In genomic region chr4:113445286-113445685, GRCh38 we compare ENCODE assay signal across 10 cellular contexts.
DNase-seq lines count a peak whose midpoint lies in the region; ATAC-seq, FAIRE-seq and TF ChIP-seq lines count a peak whose summit lies in the region.
"Had no signal": no experiment of that assay in that cellular context is flagged by ENCODE, and none has a peak within 500 bp of the region (broad histone marks: within the 10 kb centered on the region; RNA-seq: fewer than 3 reads in every experiment).

No MANE protein-coding gene starts in this region.

- DNase-seq in activated CD4-positive, alpha-beta T cell treated with anti-CD3 and anti-CD28 coated beads for 36 hours: no peak
- no peak for DNase-seq in activated CD4-positive, alpha-beta T cell treated with anti-CD3 and anti-CD28 coated beads, Interleukin-2, amount 50 U/mL, for 1 hour
- peak; percentile 97 for DNase-seq in astrocyte (ENCODE audit: low read depth)
- DNase-seq in hepatocyte (ENCODE audit: low spot score): peak; percentile 32
- DNase-seq in thoracic aorta (ENCODE audit: low spot score): peak; percentile 37
- DNase-seq in NCI-H82 treated with DMSO at 0.1 percent for 48 hours (lab: John Stamatoyannopoulos, UW; ENCODE audit: unreplicated experiment): no peak
- no peak for DNase-seq in NCI-H2171 (lab: John Stamatoyannopoulos, UW)
- DNase-seq: ACHN, NCI-H748 treated with DMSO at 0.1 percent for 48 hours had no signal

- whole genome bisulfite sequencing in hepatocyte (ENCODE audit: low lambda C conversion rate, missing lambda C conversion rate): 61% methylated on average over 5 of the region's 5 CpGs

- no peaks in the 10 kb centered on the region for H3K9me2 ChIP-seq in hepatocyte (replicated peaks; ENCODE audit: insufficient read depth)

- peak overlapping the region; percentile 60 for H3K9ac ChIP-seq in astrocyte (ENCODE audit: low read length)

- H4K20me1 ChIP-seq in astrocyte (ENCODE audit: insufficient read depth, low read length) (no peaks in the 10 kb centered on the region), hepatocyte (ENCODE audit: insufficient read depth, poor library complexity, severe bottlenecking) (no peaks in the 10 kb centered on the region)

- H3K27me3 Mint-ChIP-seq in activated CD4-positive, alpha-beta T cell treated with anti-CD3 and anti-CD28 coated beads for 36 hours: no peaks in the 10 kb centered on the region
- no peaks in the 10 kb centered on the region for H3K27me3 Mint-ChIP-seq in astrocyte (ENCODE audit: low read depth, unreplicated experiment)

- H3K27ac ChIP-seq in astrocyte (ENCODE audit: low read depth, low read length) (peak overlapping the region; percentile 86), hepatocyte (peak overlapping the region; percentile 51), thoracic aorta (peak overlapping the region; percentile 74 to 76)

- no peaks in the 10 kb centered on the region for H3K9me3 ChIP-seq in astrocyte (ENCODE audit: insufficient read depth, low read depth, low read length)
- no peaks in the 10 kb centered on the region for H3K9me3 ChIP-seq in hepatocyte (ENCODE audit: low read depth)
- peaks cover 5% of the 10 kb centered on the region for H3K9me3 ChIP-seq in thoracic aorta

- CTCF ChIA-PET in activated CD4-positive, alpha-beta T cell treated with anti-CD3 and anti-CD28 coated beads for 36 hours (lab: Charles Lee): interaction anchor here (0.7 kb wide), 1 partner anchor 96 kb away, joined by 3 read pairs; no protein-coding TSS in a partner anchor

- peaks cover 28% of the 10 kb centered on the region for H3K4me1 ChIP-seq in astrocyte (ENCODE audit: insufficient read depth, low read length)
- peaks cover 3% of the 10 kb centered on the region for H3K4me1 ChIP-seq in hepatocyte (ENCODE audit: insufficient read depth)
- peaks cover 14 to 71% of the 10 kb centered on the region in 2 donors for H3K4me1 ChIP-seq in thoracic aorta (ENCODE audit: control insufficient read depth in 1 of 2, low read depth in 2 of 2)

- intact Hi-C loops in activated CD4-positive, alpha-beta T cell treated with anti-CD3 and anti-CD28 coated beads for 36 hours (cut with DNase I, micrococcal nuclease): loop anchor here in 1 of 2 experiments (5.0 to 10.0 kb wide), 4 partner anchors 90 to 317 kb away; partner anchors contain the start of gene CAMK2D

- no peak for ATAC-seq in activated CD4-positive, alpha-beta T cell treated with anti-CD3 and anti-CD28 coated beads for 36 hours
- ATAC-seq in thoracic aorta (ENCODE audit: insufficient number of reproducible peaks, low FRiP score, low read depth): peak; percentile 93
- no peak for ATAC-seq in GM19463 (IDR thresholded peaks at IDR 0.05; ENCODE audit: unreplicated experiment)

- POLR2A ChIA-PET in activated CD4-positive, alpha-beta T cell treated with anti-CD3 and anti-CD28 coated beads for 36 hours (lab: Charles Lee): no interaction called here

- H3K36me3 Mint-ChIP-seq in activated CD4-positive, alpha-beta T cell treated with anti-CD3 and anti-CD28 coated beads for 36 hours (ENCODE audit: low read depth): peaks cover 5% of the 10 kb centered on the region
- H3K36me3 Mint-ChIP-seq in astrocyte (ENCODE audit: low read depth, unreplicated experiment): no peaks in the 10 kb centered on the region

- peak; percentile 97 for FAIRE-seq in astrocyte (lab: Jason Lieb, UNC)

- peaks cover 8% of the 10 kb centered on the region for H3K9me3 Mint-ChIP-seq in activated CD4-positive, alpha-beta T cell treated with anti-CD3 and anti-CD28 coated beads for 36 hours (ENCODE audit: low read depth)
- H3K9me3 Mint-ChIP-seq in astrocyte (ENCODE audit: unreplicated experiment): no peaks in the 10 kb centered on the region

- H2AFZ ChIP-seq in astrocyte (ENCODE audit: low read depth, low read length) (no peak overlapping the region), hepatocyte (no peak overlapping the region)

- H3K4me3 ChIP-seq in astrocyte (ENCODE audit: insufficient read depth, low read depth, low read length): no peak overlapping the region
- no peak overlapping the region for H3K4me3 ChIP-seq in hepatocyte
- peak overlapping the region; percentile 38 for H3K4me3 ChIP-seq in thoracic aorta

- no peaks in the 10 kb centered on the region for H3K27me3 ChIP-seq in astrocyte (ENCODE audit: insufficient read depth, low read length)
- no peaks in the 10 kb centered on the region for H3K27me3 ChIP-seq in hepatocyte
- no peaks in the 10 kb centered on the region for H3K27me3 ChIP-seq in thoracic aorta (replicated peaks; ENCODE audit: insufficient read depth)

- H3K4me1 Mint-ChIP-seq in activated CD4-positive, alpha-beta T cell treated with anti-CD3 and anti-CD28 coated beads for 36 hours: peaks cover 27% of the 10 kb centered on the region
- H3K4me1 Mint-ChIP-seq in astrocyte (ENCODE audit: low read depth, unreplicated experiment): peaks cover 12% of the 10 kb centered on the region

- no peaks in the 10 kb centered on the region for H3K79me2 ChIP-seq in astrocyte (ENCODE audit: insufficient read depth, low read length)
- H3K79me2 ChIP-seq in hepatocyte: no peaks in the 10 kb centered on the region

- peak overlapping the region; percentile 53 for H3K4me2 ChIP-seq in astrocyte (ENCODE audit: low read length)
- H3K4me2 ChIP-seq in hepatocyte: peak overlapping the region; percentile 7

- peak overlapping the region; percentile 85 for H3K27ac Mint-ChIP-seq in activated CD4-positive, alpha-beta T cell treated with anti-CD3 and anti-CD28 coated beads for 36 hours
- H3K27ac Mint-ChIP-seq in astrocyte (ENCODE audit: unreplicated experiment): no peak overlapping the region

- TF ChIP-seq CTCF in astrocyte (IDR thresholded peaks at IDR 0.05; ENCODE audit: insufficient read depth, low read depth, low read length) (no peak), hepatocyte (IDR thresholded peaks at IDR 0.05; ENCODE audit: poor library complexity) (no peak), thoracic aorta (IDR thresholded peaks at IDR 0.05) (no peak)

- H3K36me3 ChIP-seq in astrocyte (ENCODE audit: insufficient read depth, low read length) (no peaks in the 10 kb centered on the region), hepatocyte (replicated peaks; ENCODE audit: insufficient read depth, low read depth) (no peaks in the 10 kb centered on the region), thoracic aorta (no peaks in the 10 kb centered on the region)

- no peak overlapping the region for H3K4me3 Mint-ChIP-seq in activated CD4-positive, alpha-beta T cell treated with anti-CD3 and anti-CD28 coated beads for 36 hours
- no peak overlapping the region for H3K4me3 Mint-ChIP-seq in astrocyte (ENCODE audit: unreplicated experiment)

Comparison
In these comparisons a context has a peak if more than half of its experiments do, and no peak if none do; other contexts are left out.
1. DNase-seq: peak in astrocyte (single experiment), hepatocyte (single experiment) and thoracic aorta (single experiment); none in activated CD4-positive, alpha-beta T cell treated with anti-CD3 and anti-CD28 coated beads for 36 hours (single experiment), activated CD4-positive, alpha-beta T cell treated with anti-CD3 and anti-CD28 coated beads, Interleukin-2, amount 50 U/mL, for 1 hour (single experiment), NCI-H82 treated with DMSO at 0.1 percent for 48 hours (single experiment) and NCI-H2171 (single experiment).
2. Peak in every context shown above with its lines, with median percentiles within 50 percentile points of each other: H3K27ac ChIP-seq.